ENCODE assay signal across 15 cellular contexts in the genomic region with DNA sequence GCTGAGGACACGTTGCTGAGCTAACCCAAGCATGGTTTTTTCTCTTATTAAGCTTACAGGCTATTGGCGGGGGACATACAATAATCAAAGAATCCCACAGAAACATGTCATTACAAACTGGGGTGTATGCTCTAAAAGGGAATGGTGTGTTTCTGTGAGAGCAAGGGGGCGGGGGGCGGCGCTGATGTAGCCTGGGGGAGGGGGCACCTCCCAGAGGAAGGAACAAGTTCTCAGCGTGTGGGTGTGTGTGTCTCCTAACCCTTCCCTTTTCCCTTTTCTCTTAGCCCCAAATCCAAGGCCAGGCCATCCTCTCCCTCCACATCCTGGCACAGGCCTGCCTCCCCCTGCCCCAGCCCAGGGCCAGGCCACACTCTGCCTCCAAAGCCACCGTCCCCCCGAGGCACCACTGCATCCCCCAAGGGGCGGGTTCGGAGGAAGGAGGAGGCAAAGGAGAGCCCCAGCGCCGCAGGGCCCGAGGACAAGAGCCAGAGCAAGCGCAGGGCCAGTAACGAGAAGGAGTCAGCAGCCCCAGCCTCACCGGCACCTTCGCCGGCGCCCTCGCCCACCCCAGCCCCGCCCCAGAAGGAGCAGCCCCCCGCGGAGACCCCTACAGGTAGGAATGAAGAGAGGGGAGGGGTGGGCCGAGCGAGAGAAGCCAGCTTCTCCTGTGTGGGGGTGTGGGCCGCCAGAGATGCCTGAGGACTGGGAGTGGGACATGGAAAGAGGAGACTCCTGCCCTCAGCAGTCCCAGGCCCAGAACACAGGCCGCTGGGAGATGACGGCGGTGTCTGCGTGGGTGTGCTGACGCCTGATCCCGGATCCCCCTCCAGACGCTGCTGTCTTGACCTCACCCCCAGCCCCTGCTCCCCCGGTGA. TPM values are rescaled to one million over a fixed set of nuclear protein-coding genes. Genes with fewer than 3 reads are reported as not detected.
DNase-seq lines count a peak whose midpoint lies in the region; ATAC-seq and TF ChIP-seq lines count a peak whose summit lies in the region.
"Had no signal": no experiment of that assay in that cellular context is flagged by ENCODE, and none has a peak within 500 bp of the region (broad histone marks: within the 10 kb centered on the region; RNA-seq: fewer than 3 reads in every experiment).

No MANE protein-coding gene starts in this region.

- H3K36me3 ChIP-seq in heart right ventricle = peaks cover 10 to 100% (median 78%) of the 10 kb centered on the region in 9 donors
- H3K36me3 ChIP-seq in gastroesophageal sphincter = peaks cover 0 to 91% of the 10 kb centered on the region in 2 donors
- no peaks in the 10 kb centered on the region for H3K36me3 ChIP-seq in uterus

- H3K27ac ChIP-seq in heart right ventricle = peak overlapping the region; percentile 26 to 100 (median 89)
- H3K27ac ChIP-seq in gastroesophageal sphincter = peak overlapping the region; percentile 15 to 80 (median 78)
- H3K27ac ChIP-seq in uterus = peak overlapping the region; percentile 4 to 14
- H3K27ac ChIP-seq: A549 had no signal

- 61 to 68% methylated on average over 33 to 34 of the region's 34 CpGs for WGBS in heart right ventricle, 2 donors
- WGBS in gastroesophageal sphincter (ENCODE audit: low coverage in 1 of 2), 2 donors = 57 to 77% methylated on average over 1 to 5 of the region's 34 CpGs

- H3K27ac Mint-ChIP-seq in nephron progenitor cell (no peak overlapping the region), mesothelial cell of epicardium (no peak overlapping the region)

- intact Hi-C loops in heart right ventricle (cut with DNase I) = no loop called here
- intact Hi-C loops in left cardiac atrium (cut with DNase I) = no loop called here
- intact Hi-C loops in uterus (cut with DNase I; ENCODE audit: low total_unique reads) = no loop called here

- H3K4me1 Mint-ChIP-seq in nephron progenitor cell (peaks cover 47% of the 10 kb centered on the region), mesothelial cell of epicardium (no peaks in the 10 kb centered on the region)

- H3K27me3 ChIP-seq in heart right ventricle (no peaks in the 10 kb centered on the region), gastroesophageal sphincter (no peaks in the 10 kb centered on the region), uterus (no peaks in the 10 kb centered on the region)

- H3K9me3 Mint-ChIP-seq in nephron progenitor cell (no peaks in the 10 kb centered on the region), mesothelial cell of epicardium (no peaks in the 10 kb centered on the region)
- H3K9me3 Mint-ChIP-seq: activated naive CD8-positive, alpha-beta T cell treated with anti-CD3 and anti-CD28 coated beads for 36 hours had no signal

- TF ChIP-seq POLR2A in gastroesophageal sphincter (IDR thresholded peaks at IDR 0.05) (no peak), uterus (IDR thresholded peaks at IDR 0.05) (no peak)

- TF ChIP-seq CTCF in heart right ventricle (IDR thresholded peaks at IDR 0.05) = no peak
- no peak for TF ChIP-seq CTCF in gastroesophageal sphincter (IDR thresholded peaks at IDR 0.05)
- no peak for TF ChIP-seq CTCF in nephron progenitor cell (IDR thresholded peaks at IDR 0.05)
- no peak for TF ChIP-seq CTCF in uterus (IDR thresholded peaks at IDR 0.05)
- no peak for TF ChIP-seq CTCF in mesothelial cell of epicardium (IDR thresholded peaks at IDR 0.05; ENCODE audit: unreplicated experiment)

- H3K4me1 ChIP-seq in heart right ventricle = peaks cover 19 to 68% (median 44%) of the 10 kb centered on the region in 9 donors
- H3K4me1 ChIP-seq in gastroesophageal sphincter = peaks cover 4 to 76% (median 13%) of the 10 kb centered on the region in 3 donors
- peaks cover 0 to 4% of the 10 kb centered on the region in 2 donors for H3K4me1 ChIP-seq in uterus

- ATAC-seq in heart right ventricle = no peak
- no peak for ATAC-seq in left cardiac atrium
- no peak for ATAC-seq in gastroesophageal sphincter
- ATAC-seq: A549, esophagus mucosa had no signal

- no peak overlapping the region for H3K4me3 Mint-ChIP-seq in nephron progenitor cell
- H3K4me3 Mint-ChIP-seq in mesothelial cell of epicardium = no peak overlapping the region
- H3K4me3 Mint-ChIP-seq: activated naive CD8-positive, alpha-beta T cell treated with anti-CD3 and anti-CD28 coated beads for 36 hours had no signal

- H3K9me3 ChIP-seq in heart right ventricle = no peaks in the 10 kb centered on the region
- no peaks in the 10 kb centered on the region for H3K9me3 ChIP-seq in gastroesophageal sphincter
- no peaks in the 10 kb centered on the region for H3K9me3 ChIP-seq in uterus
- H3K9me3 ChIP-seq: A549 had no signal

- H3K4me3 ChIP-seq in heart right ventricle = no peak overlapping the region
- no peak overlapping the region for H3K4me3 ChIP-seq in gastroesophageal sphincter
- no peak overlapping the region for H3K4me3 ChIP-seq in uterus
- H3K4me3 ChIP-seq: A549 had no signal

- H3K27me3 Mint-ChIP-seq in nephron progenitor cell (ENCODE audit: low read depth, poor library complexity) = peaks cover 2% of the 10 kb centered on the region
- no peaks in the 10 kb centered on the region for H3K27me3 Mint-ChIP-seq in mesothelial cell of epicardium (ENCODE audit: low read depth)
- H3K27me3 Mint-ChIP-seq: activated naive CD8-positive, alpha-beta T cell treated with anti-CD3 and anti-CD28 coated beads for 36 hours had no signal

- DNase-seq in heart right ventricle = no peak
- no peak for DNase-seq in left cardiac atrium
- peak; percentile 40 for DNase-seq in nephron progenitor cell
- DNase-seq in uterus = no peak
- DNase-seq in NCI-H187 (lab: John Stamatoyannopoulos, UW) = no peak
- DNase-seq in stimulated activated CD4-positive, alpha-beta T cell treated with anti-CD3 and anti-CD28 coated beads, Interleukin-12 subunit alpha, Interleukin-12 subunit beta, amount 100 ng/mL, for 4 hours = no peak
- no peak for DNase-seq in mesothelial cell of epicardium (ENCODE audit: low spot score in 2 of 2, unreplicated experiment in 2 of 2)
- DNase-seq: activated CD4-positive, CD25-positive, alpha-beta regulatory T cell; activated naive CD8-positive, alpha-beta T cell treated with anti-CD3 and anti-CD28 coated beads for 36 hours; retina; stimulated activated CD4-positive, alpha-beta T cell treated with anti-CD3 and anti-CD28 coated beads, Interleukin-2, amount 100 ng/mL, for 48 hours; SW 1271 had no signal

- TF ChIP-seq EP300 in gastroesophageal sphincter (IDR thresholded peaks at IDR 0.05) = no peak

- peaks cover 54% of the 10 kb centered on the region for H3K36me3 Mint-ChIP-seq in nephron progenitor cell (ENCODE audit: low read depth)
- H3K36me3 Mint-ChIP-seq in mesothelial cell of epicardium = peaks cover 29% of the 10 kb centered on the region

RNA-seq across cellular contexts. Expression of a gene that starts 21.9 kb away (rescaled TPM):
- total RNA-seq in heart right ventricle (100 to 1,000 TPM; 277 to 364 (median 325) TPM), left cardiac atrium (100 to 1,000 TPM; 251 to 270 TPM), gastroesophageal sphincter (100 to 1,000 TPM; 147 to 243 (median 172) TPM), uterus (100 to 1,000 TPM in 1 of 4 donors, 10 to 100 TPM in 3; 53.5 to 115 (median 77.3) TPM), mesothelial cell of epicardium (97.8 to 103 TPM (median 101 TPM) in 3 replicates)
- 100 to 1,000 TPM; 176 to 225 TPM for polyA plus RNA-seq in heart right ventricle

RNA-seq across cellular contexts. Expression of a gene that starts 28.5 kb away (rescaled TPM):
- total RNA-seq in heart right ventricle (10 to 100 TPM; 41.6 to 62.6 (median 48.4) TPM), left cardiac atrium (10 to 100 TPM; 53.3 to 64.2 TPM), gastroesophageal sphincter (100 to 1,000 TPM; 102 to 166 (median 129) TPM), uterus (10 to 100 TPM; 10.6 to 70.6 (median 38.1) TPM), mesothelial cell of epicardium (64.8 to 68.5 TPM (median 68.5 TPM) in 3 replicates)
- 10 to 100 TPM; 33.6 to 73.8 TPM for polyA plus RNA-seq in heart right ventricle

RNA-seq across cellular contexts. Expression of a gene that starts 46.4 kb away (rescaled TPM):
- total RNA-seq in heart right ventricle (100 to 1,000 TPM in 5 of 10 donors, 10 to 100 TPM in 5; 85.3 to 109 (median 100) TPM), left cardiac atrium (10 to 100 TPM; 55.9 to 77.0 TPM), gastroesophageal sphincter (100 to 1,000 TPM; 100 to 123 (median 114) TPM), uterus (10 to 100 TPM; 21.3 to 99.1 (median 67.5) TPM), mesothelial cell of epicardium (117 to 121 TPM (median 119 TPM) in 3 replicates)
- 10 to 100 TPM; 22.8 to 35.1 TPM for polyA plus RNA-seq in heart right ventricle

RNA-seq across cellular contexts. Expression of a gene that starts 52.8 kb away (rescaled TPM):
- total RNA-seq in heart right ventricle (1 to 10 TPM in 3 of 10 donors, under 1 TPM in 7; 0.53 to 2.0 (median 0.73) TPM), left cardiac atrium (1 to 10 TPM; 3.8 to 4.2 TPM), gastroesophageal sphincter (10 to 100 TPM; 43.3 to 57.8 (median 50.6) TPM), uterus (10 to 100 TPM in 1 of 4 donors, 1 to 10 TPM in 3; 1.2 to 16.6 (median 5.8) TPM), mesothelial cell of epicardium (9.0 to 10.5 TPM (median 10.4 TPM) in 3 replicates)
- under 1 TPM; 0.58 to 0.80 TPM for polyA plus RNA-seq in heart right ventricle

Comparison
In these comparisons a context has a peak if more than half of its experiments do, and no peak if none do; other contexts are left out.
1. H3K27ac ChIP-seq: peak in every context shown above with its lines; median percentile 89 in heart right ventricle; 78 in gastroesophageal sphincter; 9 in uterus.